31 cellular contexts compared by ENCODE assay signal in genomic region chr5:158261669-158262367, GRCh38.
"Had no signal": no experiment of that assay in that cellular context is flagged by ENCODE, and none has a peak within 500 bp of the region (broad histone marks: within the 10 kb centered on the region; RNA-seq: fewer than 3 reads in every experiment).

No MANE protein-coding gene starts in this region.

- H3K9ac ChIP-seq: neural progenitor cell had no signal

- H3K4me3 ChIP-seq: gastroesophageal sphincter, hepatocyte, neural progenitor cell, stomach, thyroid gland, upper lobe of left lung, vagina had no signal

- H3K36me3 ChIP-seq: brain microvascular endothelial cell, gastroesophageal sphincter, neural progenitor cell, stomach, thyroid gland, upper lobe of left lung, vagina had no signal

- H2AFZ ChIP-seq: hepatocyte, neural progenitor cell had no signal

- H3K4me1 Mint-ChIP-seq: activated CD4-positive, alpha-beta memory T cell treated with anti-CD3 and anti-CD28 coated beads, Interleukin-2, amount 10 ng/mL, durations not matched to agents 7 days and 5 days; activated CD4-positive, alpha-beta T cell treated with anti-CD3 and anti-CD28 coated beads, Interleukin-2, amount 10 ng/mL, durations not matched to agents 7 days and 5 days; activated naive CD4-positive, alpha-beta T cell treated with anti-CD3 and anti-CD28 coated beads, Interleukin-2, amount 10 ng/mL, durations not matched to agents 7 days and 5 days; activated naive CD8-positive, alpha-beta T cell treated with anti-CD3 and anti-CD28 coated beads, Interleukin-2, amount 10 ng/mL, durations not matched to agents 7 days and 5 days; endodermal cell; naive thymus-derived CD4-positive, alpha-beta T cell; neural progenitor cell; WTC11 had no signal

- DNase-seq: activated CD4-positive, alpha-beta memory T cell treated with anti-CD3 and anti-CD28 coated beads, Interleukin-2, amount 10 ng/mL, durations not matched to agents 7 days and 5 days; activated CD4-positive, alpha-beta T cell treated with anti-CD3 and anti-CD28 coated beads for 1 hour; activated CD4-positive, alpha-beta T cell treated with anti-CD3 and anti-CD28 coated beads, Interleukin-2, amount 10 ng/mL, durations not matched to agents 7 days and 5 days; activated CD8-positive, alpha-beta memory T cell treated with anti-CD3 and anti-CD28 coated beads, Interleukin-2, amount 50 U/mL, for 48 hours; activated gamma-delta T cell; activated naive CD4-positive, alpha-beta T cell treated with anti-CD3 and anti-CD28 coated beads, Interleukin-2, amount 10 ng/mL, durations not matched to agents 7 days and 5 days; activated naive CD8-positive, alpha-beta T cell treated with anti-CD3 and anti-CD28 coated beads, Interleukin-2, amount 10 ng/mL, durations not matched to agents 7 days and 5 days; activated T-cell treated with anti-CD3 and anti-CD28 coated beads, Interleukin-2, amount 50 U/mL, for 24 hours; brain microvascular endothelial cell; central memory CD4-positive, alpha-beta T cell; endodermal cell; kidney; left colon; midbrain; naive thymus-derived CD4-positive, alpha-beta T cell; occipital lobe; right cardiac atrium; stimulated activated CD4-positive, alpha-beta T cell treated with anti-CD3 and anti-CD28 coated beads, Interleukin-15, amount 100 ng/mL, for 24 hours; stimulated activated CD4-positive, alpha-beta T cell treated with anti-CD3 and anti-CD28 coated beads, Interleukin-2, amount 100 ng/mL, for 24 hours; stimulated activated naive B cell treated with anti-CD40 and anti-IgM and Interleukin-4, amounts not matched to agents 10 μg/mL and 1 μg/mL and 100 μg/mL, for 72 hours; stomach; T-helper 2 cell; thyroid gland; upper lobe of left lung had no signal

- H3K27ac Mint-ChIP-seq: activated CD4-positive, alpha-beta memory T cell treated with anti-CD3 and anti-CD28 coated beads, Interleukin-2, amount 10 ng/mL, durations not matched to agents 7 days and 5 days; activated CD4-positive, alpha-beta T cell treated with anti-CD3 and anti-CD28 coated beads, Interleukin-2, amount 10 ng/mL, durations not matched to agents 7 days and 5 days; activated naive CD4-positive, alpha-beta T cell treated with anti-CD3 and anti-CD28 coated beads, Interleukin-2, amount 10 ng/mL, durations not matched to agents 7 days and 5 days; activated naive CD8-positive, alpha-beta T cell treated with anti-CD3 and anti-CD28 coated beads, Interleukin-2, amount 10 ng/mL, durations not matched to agents 7 days and 5 days; activated T-cell treated with anti-CD3 and anti-CD28 coated beads, Interleukin-2, amount 50 U/mL, for 24 hours; dendritic cell treated with granulocyte-macrophage colony-stimulating factor and Interleukin-4, amounts not matched to agents 40 ng/mL and 50 ng/mL, for 4 days; endodermal cell; memory B cell; naive thymus-derived CD4-positive, alpha-beta T cell; neural progenitor cell; stimulated activated naive B cell treated with anti-CD40 and anti-IgM and Interleukin-4, amounts not matched to agents 10 μg/mL and 1 μg/mL and 100 μg/mL, for 72 hours; WTC11 had no signal

- H3K27me3 Mint-ChIP-seq: activated CD4-positive, alpha-beta memory T cell treated with anti-CD3 and anti-CD28 coated beads, Interleukin-2, amount 10 ng/mL, durations not matched to agents 7 days and 5 days; activated CD4-positive, alpha-beta T cell treated with anti-CD3 and anti-CD28 coated beads, Interleukin-2, amount 10 ng/mL, durations not matched to agents 7 days and 5 days; activated naive CD4-positive, alpha-beta T cell treated with anti-CD3 and anti-CD28 coated beads, Interleukin-2, amount 10 ng/mL, durations not matched to agents 7 days and 5 days; activated naive CD8-positive, alpha-beta T cell treated with anti-CD3 and anti-CD28 coated beads, Interleukin-2, amount 10 ng/mL, durations not matched to agents 7 days and 5 days; dendritic cell treated with granulocyte-macrophage colony-stimulating factor and Interleukin-4, amounts not matched to agents 40 ng/mL and 50 ng/mL, for 4 days; memory B cell; naive thymus-derived CD4-positive, alpha-beta T cell; stimulated activated naive B cell treated with anti-CD40 and anti-IgM and Interleukin-4, amounts not matched to agents 10 μg/mL and 1 μg/mL and 100 μg/mL, for 72 hours had no signal

- H3K9me3 ChIP-seq: thyroid gland, upper lobe of left lung, vagina had no signal

- H3K79me2 ChIP-seq: hepatocyte had no signal

- H3K4me3 Mint-ChIP-seq: activated CD4-positive, alpha-beta memory T cell treated with anti-CD3 and anti-CD28 coated beads, Interleukin-2, amount 10 ng/mL, durations not matched to agents 7 days and 5 days; activated CD4-positive, alpha-beta T cell treated with anti-CD3 and anti-CD28 coated beads, Interleukin-2, amount 10 ng/mL, durations not matched to agents 7 days and 5 days; activated naive CD4-positive, alpha-beta T cell treated with anti-CD3 and anti-CD28 coated beads, Interleukin-2, amount 10 ng/mL, durations not matched to agents 7 days and 5 days; activated naive CD8-positive, alpha-beta T cell treated with anti-CD3 and anti-CD28 coated beads, Interleukin-2, amount 10 ng/mL, durations not matched to agents 7 days and 5 days; activated T-cell treated with anti-CD3 and anti-CD28 coated beads, Interleukin-2, amount 50 U/mL, for 24 hours; dendritic cell treated with granulocyte-macrophage colony-stimulating factor and Interleukin-4, amounts not matched to agents 40 ng/mL and 50 ng/mL, for 4 days; endodermal cell; memory B cell; naive thymus-derived CD4-positive, alpha-beta T cell; neural progenitor cell; stimulated activated naive B cell treated with anti-CD40 and anti-IgM and Interleukin-4, amounts not matched to agents 10 μg/mL and 1 μg/mL and 100 μg/mL, for 72 hours; WTC11 had no signal

- ATAC-seq: gastroesophageal sphincter; left colon; naive thymus-derived CD4-positive, alpha-beta T cell; right cardiac atrium; stimulated activated naive B cell treated with anti-CD40 and anti-IgM and Interleukin-4, amounts not matched to agents 10 μg/mL and 1 μg/mL and 100 μg/mL, for 72 hours; WTC11 had no signal

- H3K4me1 ChIP-seq: gastroesophageal sphincter, stomach, thyroid gland, upper lobe of left lung, vagina had no signal

- H3K27ac ChIP-seq: brain microvascular endothelial cell, gastroesophageal sphincter, hepatocyte, neural progenitor cell, stomach, thyroid gland, upper lobe of left lung, vagina had no signal

- H3K9me3 Mint-ChIP-seq: activated CD4-positive, alpha-beta memory T cell treated with anti-CD3 and anti-CD28 coated beads, Interleukin-2, amount 10 ng/mL, durations not matched to agents 7 days and 5 days; activated CD4-positive, alpha-beta T cell treated with anti-CD3 and anti-CD28 coated beads, Interleukin-2, amount 10 ng/mL, durations not matched to agents 7 days and 5 days; activated naive CD4-positive, alpha-beta T cell treated with anti-CD3 and anti-CD28 coated beads, Interleukin-2, amount 10 ng/mL, durations not matched to agents 7 days and 5 days; dendritic cell treated with granulocyte-macrophage colony-stimulating factor and Interleukin-4, amounts not matched to agents 40 ng/mL and 50 ng/mL, for 4 days; memory B cell had no signal

- H3K4me2 ChIP-seq: hepatocyte, neural progenitor cell had no signal

- H3K36me3 Mint-ChIP-seq: activated naive CD4-positive, alpha-beta T cell treated with anti-CD3 and anti-CD28 coated beads, Interleukin-2, amount 10 ng/mL, durations not matched to agents 7 days and 5 days; activated naive CD8-positive, alpha-beta T cell treated with anti-CD3 and anti-CD28 coated beads, Interleukin-2, amount 10 ng/mL, durations not matched to agents 7 days and 5 days; memory B cell; naive thymus-derived CD4-positive, alpha-beta T cell; neural progenitor cell; stimulated activated naive B cell treated with anti-CD40 and anti-IgM and Interleukin-4, amounts not matched to agents 10 μg/mL and 1 μg/mL and 100 μg/mL, for 72 hours had no signal

- H3K27me3 ChIP-seq: brain microvascular endothelial cell, gastroesophageal sphincter, hepatocyte, neural progenitor cell, stomach, thyroid gland, upper lobe of left lung, vagina had no signal
